8 cellular contexts compared by ENCODE assay signal in genomic region chr2:219597552-219598307, GRCh38. TPM values are rescaled to one million over a fixed set of nuclear protein-coding genes. Genes with fewer than 3 reads are reported as not detected.
DNase-seq lines count a peak whose midpoint lies in the region; ATAC-seq, FAIRE-seq and TF ChIP-seq lines count a peak whose summit lies in the region.

Gene STK11IP (plus strand): TSS chr2:219597857. CDS start chr2:219598120, 263 bp downstream.

- peak; percentile 94 for FAIRE-seq in GM12891 (lab: Jason Lieb, UNC)

- peak within 1 kb of the TSS; percentile 91 for H4K8ac ChIP-seq in trophoblast cell (ENCODE audit: low read depth, low read length)

- peak within 1 kb of the TSS; percentile 66 for H4K12ac ChIP-seq in trophoblast cell (ENCODE audit: low read depth, low read length)

- WGBS in adipose tissue, 3 donors: 0% methylated on average over 56 to 57 of the region's 57 CpGs
- WGBS in trophoblast cell (ENCODE audit: extremely low coverage, insufficient coverage, insufficient read length): no CpG with 5 or more reads among the region's 57 CpGs
- 1% methylated on average over 57 of the region's 57 CpGs; no CpG with 5 or more reads in 1 of the 2 donors for WGBS in transverse colon (ENCODE audit: low coverage in 1 of 2), 2 donors

- peaks cover 6 to 11% of the 10 kb centered on the region in 2 donors for H3K27me3 Mint-ChIP-seq in T-cell

- peak within 1 kb of the TSS; percentile 79 for H2BK12ac ChIP-seq in trophoblast cell (ENCODE audit: low read length)

- peaks cover 8% of the 10 kb centered on the region for H3K79me2 ChIP-seq in trophoblast cell (ENCODE audit: control insufficient read depth, insufficient read depth, low read length, poor library complexity)

- H3K36me3 ChIP-seq in trophoblast cell (ENCODE audit: control insufficient read depth in 1 of 2, insufficient read depth in 2 of 2, low read length in 2 of 2) (peaks cover 7 to 16% of the 10 kb centered on the region in 2 experiments), transverse colon (peaks cover 0 to 20% (median 6%) of the 10 kb centered on the region in 4 donors)

- in situ Hi-C loops in transverse colon (cut with MboI; ENCODE audit: low pct_ligation_motif_present in 1 of 4, low pct_unique_long_range_greater_than_20kb in 1 of 4, low sequenced_read_pairs in 3 of 4): no loop called here

- no peak for TF ChIP-seq CTCF in transverse colon (IDR thresholded peaks at IDR 0.05)

- peak within 1 kb of the TSS; percentile 79 for H2AK5ac ChIP-seq in trophoblast cell (ENCODE audit: low read length)

- H2BK5ac ChIP-seq in trophoblast cell (ENCODE audit: low read depth, low read length, poor library complexity): peak within 1 kb of the TSS; percentile 92

- H3K4me3 ChIP-seq in trophoblast cell (ENCODE audit: low read depth, low read length) (peak within 1 kb of the TSS; percentile 86), transverse colon (peak within 1 kb of the TSS; percentile 48 to 97 (median 64))

- peaks cover 18 to 24% (median 22%) of the 10 kb centered on the region in 3 donors for H3K4me1 Mint-ChIP-seq in T-cell

- peak within 1 kb of the TSS; percentile 93 to 95 (median 93) for H3K4me3 Mint-ChIP-seq in T-cell

- no peaks in the 10 kb centered on the region for H3K9me3 Mint-ChIP-seq in T-cell

- DNase-seq in GM12891 (ENCODE audit: insufficient read length, low spot score) (peak; percentile 93), NCI-H1436 treated with DMSO at 0.1 percent for 48 hours (lab: John Stamatoyannopoulos, UW) (peak; percentile 72), T-cell (peak; percentile 76 to 95 (median 86)), cardiac septum (ENCODE audit: low spot score) (peak; percentile 97), trophoblast cell (peak; percentile 97 to 98), transverse colon (peak; percentile 97)

- H2AFZ ChIP-seq in trophoblast cell (ENCODE audit: insufficient read depth, low read length, poor library complexity): peak within 1 kb of the TSS; percentile 82

- no peak within 1 kb of the TSS for H3K27ac ChIP-seq in adipose tissue (ENCODE audit: low read depth, low read length)
- H3K27ac ChIP-seq in trophoblast cell (ENCODE audit: low read depth, low read length): peak within 1 kb of the TSS; percentile 99
- H3K27ac ChIP-seq in transverse colon: peak within 1 kb of the TSS; percentile 92 to 95 (median 93)

- TF ChIP-seq EP300 in transverse colon (IDR thresholded peaks at IDR 0.05; ENCODE audit: low read depth): no peak

- peak within 1 kb of the TSS; percentile 80 for H3K4me2 ChIP-seq in trophoblast cell (ENCODE audit: low read length)

- peak within 1 kb of the TSS; percentile 88 to 97 for H3K27ac Mint-ChIP-seq in T-cell

- CTCF ChIA-PET in T-cell (lab: Charles Lee): interaction anchor here (0.6 to 1.1 kb wide), 4 partner anchors 45 to 1976 kb away, joined by 3 to 4 read pairs (median 3); no protein-coding TSS in a partner anchor

- H3K27me3 ChIP-seq in trophoblast cell (ENCODE audit: insufficient read depth, low read length) (no peaks in the 10 kb centered on the region), transverse colon (no peaks in the 10 kb centered on the region)

- H3K9ac ChIP-seq in trophoblast cell (ENCODE audit: low read length): peak within 1 kb of the TSS; percentile 96

- peaks cover 6 to 17% of the 10 kb centered on the region in 2 experiments for H3K4me1 ChIP-seq in trophoblast cell (ENCODE audit: control insufficient read depth in 1 of 2, insufficient read depth in 2 of 2, low read length in 2 of 2)
- H3K4me1 ChIP-seq in transverse colon: peaks cover 5 to 15% (median 8%) of the 10 kb centered on the region in 4 donors

- intact Hi-C loops in cardiac septum (cut with DNase I): loop anchor here (2.0 kb wide), 2 partner anchors 27 to 55 kb away; partner anchors contain the start of genes CHPF and OBSL1
- intact Hi-C loops in transverse colon (cut with DNase I; ENCODE audit: low total_unique reads): loop anchor here (2.0 kb wide), 1 partner anchor 27 kb away; the partner anchor contains the start of gene OBSL1

- peak within 1 kb of the TSS; percentile 82 for H4K91ac ChIP-seq in trophoblast cell (ENCODE audit: low read depth, low read length)

- H3K23ac ChIP-seq in trophoblast cell (ENCODE audit: low read length): no peak within 1 kb of the TSS

- H3K36me3 Mint-ChIP-seq in T-cell: peaks cover 17% of the 10 kb centered on the region

- ATAC-seq in HG02840 (IDR thresholded peaks at IDR 0.05; ENCODE audit: low FRiP score, unreplicated experiment) (peak; percentile 93), T-cell (replicated peaks in 1 of 4) (peak; percentile 88 to 92 (median 90))

- peak within 1 kb of the TSS; percentile 64 for H3K4ac ChIP-seq in trophoblast cell (ENCODE audit: low read depth, low read length)

- peaks cover 18% of the 10 kb centered on the region for H3K79me1 ChIP-seq in trophoblast cell (ENCODE audit: low read length)

- H3K18ac ChIP-seq in trophoblast cell (ENCODE audit: low read length): peak within 1 kb of the TSS; percentile 93

- H2BK120ac ChIP-seq in trophoblast cell (ENCODE audit: insufficient read depth, low read length, poor library complexity): peak within 1 kb of the TSS; percentile 96

- no peaks in the 10 kb centered on the region for H3K9me3 ChIP-seq in trophoblast cell (ENCODE audit: insufficient read depth, low read depth, low read length)
- no peaks in the 10 kb centered on the region for H3K9me3 ChIP-seq in transverse colon

- POLR2A ChIA-PET in T-cell (lab: Charles Lee): interaction anchor here in 1 of 2 donors (0.6 to 1.0 kb wide), 2 partner anchors 15 to 212 kb away, joined by 4 read pairs; no protein-coding TSS in a partner anchor

- TF ChIP-seq POLR2A in GM12891 (IDR thresholded peaks at IDR 0.05; ENCODE audit: low read depth, low read length): peak; percentile 84
- TF ChIP-seq POLR2A in transverse colon (IDR thresholded peaks at IDR 0.05): peak; percentile 95

- peak within 1 kb of the TSS; percentile 96 for H3K14ac ChIP-seq in trophoblast cell (ENCODE audit: low read length)

TF ChIP-seq in GM12891, 5 proteins besides CTCF, POLR2A, EP300 and RAD21:
- TF ChIP-seq PAX5 (IDR thresholded peaks at IDR 0.05; ENCODE audit: insufficient read depth, low read length, severe bottlenecking): no peak
- peak; percentile 83 for TF ChIP-seq TAF1 (IDR thresholded peaks at IDR 0.05; ENCODE audit: low read depth, low read length)
- TF ChIP-seq POU2F2 (IDR thresholded peaks at IDR 0.05; ENCODE audit: low read depth, low read length): peak; percentile 96
- TF ChIP-seq SPI1 (IDR thresholded peaks at IDR 0.05; ENCODE audit: low read depth, low read length): peak; percentile 92
- peak; percentile 86 for TF ChIP-seq POLR2AphosphoS5 (IDR thresholded peaks at IDR 0.05; ENCODE audit: low read depth, low read length)
TF ChIP-seq in GM12891: peak in this region for 4.

RNA-seq across cellular contexts. Expression of gene STK11IP, which starts in this region (rescaled TPM):
- polyA plus RNA-seq in GM12891 (2012; ENCODE audit: low read depth, missing spikeins): 15.1 TPM
- 10 to 100 TPM; 25.9 to 52.8 (median 49.3) TPM for total RNA-seq in T-cell
- 10 to 100 TPM; 13.0 to 16.8 (median 15.7) TPM for polyA plus RNA-seq in adipose tissue
- 20.2 TPM for total RNA-seq in cardiac septum
- polyA plus RNA-seq in trophoblast cell (2013): 19.1 and 19.7 TPM in 2 replicates
- 100 to 1,000 TPM in 1 of 4 donors, 10 to 100 TPM in 3; 16.2 to 117 (median 38.2) TPM for total RNA-seq in transverse colon
